ENCODE assay signal across 10 cellular contexts in the genomic region with DNA sequence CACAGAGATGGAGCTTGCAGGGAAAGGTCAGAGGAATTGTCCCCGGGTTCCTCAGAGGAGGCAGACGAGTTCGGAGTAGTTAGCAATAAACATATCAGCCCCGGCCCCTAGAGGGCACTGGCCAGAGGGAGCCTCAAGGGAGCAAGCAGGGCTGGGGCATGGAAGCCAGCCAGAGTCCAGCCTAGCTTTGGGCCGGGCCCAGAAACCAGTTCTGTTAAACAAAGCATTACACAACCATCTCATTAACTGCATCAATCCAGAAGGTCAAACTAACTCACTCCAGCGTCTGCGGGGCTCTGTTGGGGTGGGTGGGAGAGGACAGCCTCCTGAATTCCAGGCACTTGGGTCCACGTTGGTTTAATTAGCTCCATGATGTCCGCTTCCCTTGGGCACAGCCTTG. TPM values are rescaled to one million over a fixed set of nuclear protein-coding genes. Genes with fewer than 3 reads are reported as not detected.
A peak's percentile ranks its signal among the peaks of the same experiment; 100 is the strongest.
DNase-seq lines count a peak whose midpoint lies in the region; ATAC-seq and TF ChIP-seq lines count a peak whose summit lies in the region.
"Had no signal": no experiment of that assay in that cellular context is flagged by ENCODE, and none has a peak within 500 bp of the region (broad histone marks: within the 10 kb centered on the region; RNA-seq: fewer than 3 reads in every experiment).

No MANE protein-coding gene starts in this region.

- CTCF ChIA-PET in GM10248 (lab: Yijun Ruan, JAX): interaction anchor here (1.5 to 4.1 kb wide), 3 partner anchors 25 to 88 kb away, joined by 3 to 19 read pairs (median 4); no protein-coding TSS in a partner anchor

- H3K27me3 ChIP-seq in RWPE2 (ENCODE audit: insufficient read depth, poor library complexity, severe bottlenecking): no peaks in the 10 kb centered on the region
- peaks cover 7% of the 10 kb centered on the region for H3K27me3 ChIP-seq in gastroesophageal sphincter

- H3K36me3 ChIP-seq in RWPE2 (ENCODE audit: low read depth) (no peaks in the 10 kb centered on the region), gastroesophageal sphincter (no peaks in the 10 kb centered on the region)

- POLR2A ChIA-PET in GM10248 (lab: Yijun Ruan, JAX): interaction anchor here (0.7 kb wide), 1 partner anchor 87 kb away, joined by 7 read pairs; no protein-coding TSS in a partner anchor

- ATAC-seq in RWPE2 (ENCODE audit: low read depth) (no peak), gastroesophageal sphincter (peak; percentile 89), GM18511 (IDR thresholded peaks at IDR 0.05; ENCODE audit: unreplicated experiment) (no peak), HG02840 (IDR thresholded peaks at IDR 0.05; ENCODE audit: low FRiP score, unreplicated experiment) (no peak)

- 0 to 38% methylated on average over 1 to 4 of the region's 9 CpGs for WGBS in gastroesophageal sphincter (ENCODE audit: low coverage in 1 of 2), 2 donors

- H3K9me3 ChIP-seq in RWPE2 (ENCODE audit: severe bottlenecking) (no peaks in the 10 kb centered on the region), gastroesophageal sphincter (no peaks in the 10 kb centered on the region)

- H3K4me1 ChIP-seq in RWPE2 (ENCODE audit: insufficient read depth, poor library complexity, severe bottlenecking): no peaks in the 10 kb centered on the region
- peaks cover 0 to 12% (median 4%) of the 10 kb centered on the region in 3 donors for H3K4me1 ChIP-seq in gastroesophageal sphincter

- in situ Hi-C loops in GM13977 (cut with MboI; ENCODE audit: low pct_unique_long_range_greater_than_20kb, low sequenced_read_pairs, unreplicated experiment): no loop called here

- H3K27ac ChIP-seq in RWPE2 (ENCODE audit: poor library complexity, severe bottlenecking) (no peak overlapping the region), gastroesophageal sphincter (no peak overlapping the region)

- TF ChIP-seq EP300 in gastroesophageal sphincter (IDR thresholded peaks at IDR 0.05): no peak

- H3K4me3 ChIP-seq in RWPE2 (ENCODE audit: severe bottlenecking) (no peak overlapping the region), gastroesophageal sphincter (no peak overlapping the region)
- H3K4me3 ChIP-seq: skin epidermis had no signal

- no peak for DNase-seq in GM10248 (ENCODE audit: extremely low spot score)
- peak; percentile 54 for DNase-seq in RWPE2 (ENCODE audit: low spot score)
- DNase-seq in renal cortical epithelial cell (ENCODE audit: low read depth): peak; percentile 32
- no peak for DNase-seq in RPMI8226
- no peak for DNase-seq in GM13977 (ENCODE audit: low spot score)

- TF ChIP-seq CTCF in GM10248 (IDR thresholded peaks at IDR 0.05; ENCODE audit: control extremely low read depth, extremely low read depth, low read depth, missing control alignments) (peak; percentile 8), RWPE2 (IDR thresholded peaks at IDR 0.05; ENCODE audit: poor library complexity, severe bottlenecking) (peak; percentile 27), gastroesophageal sphincter (IDR thresholded peaks at IDR 0.05) (peak in 3 of 4 experiments; percentile 29 to 45 (median 35)), GM13977 (IDR thresholded peaks at IDR 0.05; ENCODE audit: extremely low read depth, insufficient read depth, missing control alignments) (no peak)

- no peak for TF ChIP-seq POLR2A in gastroesophageal sphincter (IDR thresholded peaks at IDR 0.05)

RNA-seq across cellular contexts. Expression of a gene that starts 41.0 kb away (rescaled TPM):
- total RNA-seq in gastroesophageal sphincter: 10 to 100 TPM; 16.9 to 33.5 (median 25.9) TPM
- total RNA-seq in renal cortical epithelial cell: 68.5 and 70.2 TPM in 2 replicates

RNA-seq across cellular contexts. Expression of a gene that starts 56.8 kb away (rescaled TPM):
- total RNA-seq in gastroesophageal sphincter (1 to 10 TPM in 2 of 4 donors, under 1 TPM in 1, not detected in 1; 0.50 to 5.3 (median 3.6) TPM), renal cortical epithelial cell (not detected in 2 replicates)
- total RNA-seq: glomerular endothelial cell had no signal

Comparison
In these comparisons a context has a peak if more than half of its experiments do, and no peak if none do; other contexts are left out.
1. DNase-seq: peak in RWPE2 (single experiment) and renal cortical epithelial cell (single experiment); none in GM10248 (single experiment), RPMI8226 (single experiment) and GM13977 (single experiment).